In genomic region chr6:159463440-159463839, GRCh38 we compare ENCODE assay signal across 10 cellular contexts.
DNase-seq lines count a peak whose midpoint lies in the region; TF ChIP-seq lines count a peak whose summit lies in the region.
"Had no signal": no experiment of that assay in that cellular context is flagged by ENCODE, and none has a peak within 500 bp of the region (broad histone marks: within the 10 kb centered on the region; RNA-seq: fewer than 3 reads in every experiment).

No MANE protein-coding gene starts in this region.

- peaks cover 18% of the 10 kb centered on the region for H3K27me3 Mint-ChIP-seq in MCF 10A (ENCODE audit: insufficient read depth, unreplicated experiment)
- peaks cover 11% of the 10 kb centered on the region for H3K27me3 Mint-ChIP-seq in activated T-helper 1 cell treated with anti-CD3 and anti-CD28 coated beads, Interleukin-12 subunit alpha, Interleukin-12 subunit beta, Interleukin-2, Interleukin-4 antibody, amounts not matched to agents 30 ng/mL and 10 ng/mL and 1 ng/mL, durations not matched to agents 14 hours and 24 hours and 36 hours (ENCODE audit: insufficient read depth)
- H3K27me3 Mint-ChIP-seq: B cell had no signal

- H3K36me3 Mint-ChIP-seq in MCF 10A (ENCODE audit: insufficient read depth, unreplicated experiment), result no peaks in the 10 kb centered on the region
- H3K36me3 Mint-ChIP-seq in activated T-helper 1 cell treated with anti-CD3 and anti-CD28 coated beads, Interleukin-12 subunit alpha, Interleukin-12 subunit beta, Interleukin-2, Interleukin-4 antibody, amounts not matched to agents 30 ng/mL and 10 ng/mL and 1 ng/mL, durations not matched to agents 14 hours and 24 hours and 36 hours (ENCODE audit: low read depth), result no peaks in the 10 kb centered on the region
- H3K36me3 Mint-ChIP-seq: activated naive CD4-positive, alpha-beta T cell treated with anti-CD3 and anti-CD28 coated beads, Interleukin-2, amount 10 ng/mL, durations not matched to agents 7 days and 5 days had no signal

- no peaks in the 10 kb centered on the region for H3K9me3 Mint-ChIP-seq in MCF 10A (ENCODE audit: unreplicated experiment)
- no peaks in the 10 kb centered on the region for H3K9me3 Mint-ChIP-seq in activated T-helper 1 cell treated with anti-CD3 and anti-CD28 coated beads, Interleukin-12 subunit alpha, Interleukin-12 subunit beta, Interleukin-2, Interleukin-4 antibody, amounts not matched to agents 30 ng/mL and 10 ng/mL and 1 ng/mL, durations not matched to agents 14 hours and 24 hours and 36 hours
- H3K9me3 Mint-ChIP-seq: activated naive CD4-positive, alpha-beta T cell treated with anti-CD3 and anti-CD28 coated beads, Interleukin-2, amount 10 ng/mL, durations not matched to agents 7 days and 5 days had no signal

- H3K27ac Mint-ChIP-seq in MCF 10A (ENCODE audit: low read depth, unreplicated experiment), result no peak overlapping the region
- no peak overlapping the region for H3K27ac Mint-ChIP-seq in activated T-helper 1 cell treated with anti-CD3 and anti-CD28 coated beads, Interleukin-12 subunit alpha, Interleukin-12 subunit beta, Interleukin-2, Interleukin-4 antibody, amounts not matched to agents 30 ng/mL and 10 ng/mL and 1 ng/mL, durations not matched to agents 14 hours and 24 hours and 36 hours
- H3K27ac Mint-ChIP-seq: activated naive CD4-positive, alpha-beta T cell treated with anti-CD3 and anti-CD28 coated beads, Interleukin-2, amount 10 ng/mL, durations not matched to agents 7 days and 5 days; B cell had no signal

- no peak overlapping the region for H3K27ac ChIP-seq in breast epithelium
- H3K27ac ChIP-seq in OCI-LY3 (ENCODE audit: low read length), result no peak overlapping the region
- no peak overlapping the region for H3K27ac ChIP-seq in fibroblast of lung (ENCODE audit: insufficient read depth, low read length)
- no peak overlapping the region for H3K27ac ChIP-seq in thyroid gland

- TF ChIP-seq CTCF in MCF 10A (IDR thresholded peaks at IDR 0.05; ENCODE audit: unreplicated experiment) (peak; percentile 38), breast epithelium (IDR thresholded peaks at IDR 0.05) (peak in 1 of 3 donors; percentile 19), OCI-LY3 (IDR thresholded peaks at IDR 0.05; ENCODE audit: low read depth, low read length) (peak; percentile 39), fibroblast of lung (conservative IDR thresholded peaks at IDR 0.05 in 1 of 2, IDR thresholded peaks at IDR 0.05 in 1 of 2; ENCODE audit: low read depth in 1 of 2, low read length in 2 of 2) (peak; percentile 13 to 17), thyroid gland (IDR thresholded peaks at IDR 0.05) (peak in 4 of 6 experiments; percentile 22 to 55 (median 48))

- 61 to 64% methylated on average over 9 of the region's 9 CpGs for WGBS in thyroid gland, 2 donors

- CTCF ChIA-PET in MCF 10A (lab: Yijun Ruan, JAX), result interaction anchor here (0.6 to 1.7 kb wide), 8 partner anchors 16 to 470 kb away, joined by 3 to 7 read pairs (median 4); no protein-coding TSS in a partner anchor

- H3K27me3 ChIP-seq in breast epithelium, result no peaks in the 10 kb centered on the region
- H3K27me3 ChIP-seq in OCI-LY3 (ENCODE audit: low read depth, low read length), result no peaks in the 10 kb centered on the region; the same call in 1 of the 2 replicates
- no peaks in the 10 kb centered on the region for H3K27me3 ChIP-seq in fibroblast of lung (ENCODE audit: control insufficient read depth, insufficient read depth, low read length)
- no peaks in the 10 kb centered on the region for H3K27me3 ChIP-seq in thyroid gland

- TF ChIP-seq POLR2A in breast epithelium (IDR thresholded peaks at IDR 0.05) (no peak), thyroid gland (IDR thresholded peaks at IDR 0.05) (no peak)

- H4K20me1 ChIP-seq in OCI-LY3 (ENCODE audit: insufficient read depth, low read length) (no peaks in the 10 kb centered on the region), fibroblast of lung (ENCODE audit: control insufficient read depth, extremely low read depth, insufficient read depth, low read length) (no peaks in the 10 kb centered on the region)

- H3K9ac ChIP-seq in OCI-LY3 (ENCODE audit: low read length), result no peak overlapping the region
- H3K9ac ChIP-seq in fibroblast of lung (ENCODE audit: insufficient read depth, low read length), result no peak overlapping the region

- H3K9me3 ChIP-seq in breast epithelium (no peaks in the 10 kb centered on the region), OCI-LY3 (ENCODE audit: insufficient read depth, low read length) (no peaks in the 10 kb centered on the region), fibroblast of lung (ENCODE audit: control insufficient read depth, insufficient read depth, low read depth, low read length) (no peaks in the 10 kb centered on the region), thyroid gland (no peaks in the 10 kb centered on the region)

- POLR2A ChIA-PET in MCF 10A (lab: Yijun Ruan, JAX), result no interaction called here

- H3K4me3 Mint-ChIP-seq in MCF 10A (ENCODE audit: unreplicated experiment), result no peak overlapping the region
- no peak overlapping the region for H3K4me3 Mint-ChIP-seq in activated T-helper 1 cell treated with anti-CD3 and anti-CD28 coated beads, Interleukin-12 subunit alpha, Interleukin-12 subunit beta, Interleukin-2, Interleukin-4 antibody, amounts not matched to agents 30 ng/mL and 10 ng/mL and 1 ng/mL, durations not matched to agents 14 hours and 24 hours and 36 hours
- H3K4me3 Mint-ChIP-seq: activated naive CD4-positive, alpha-beta T cell treated with anti-CD3 and anti-CD28 coated beads, Interleukin-2, amount 10 ng/mL, durations not matched to agents 7 days and 5 days; B cell had no signal

- H3K4me2 ChIP-seq in OCI-LY3 (ENCODE audit: low read length) (no peak overlapping the region), fibroblast of lung (ENCODE audit: extremely low read depth, insufficient read depth, low read length) (no peak overlapping the region)

- peaks cover 6% of the 10 kb centered on the region for H3K4me1 Mint-ChIP-seq in MCF 10A (ENCODE audit: insufficient read depth, unreplicated experiment)
- no peaks in the 10 kb centered on the region for H3K4me1 Mint-ChIP-seq in activated T-helper 1 cell treated with anti-CD3 and anti-CD28 coated beads, Interleukin-12 subunit alpha, Interleukin-12 subunit beta, Interleukin-2, Interleukin-4 antibody, amounts not matched to agents 30 ng/mL and 10 ng/mL and 1 ng/mL, durations not matched to agents 14 hours and 24 hours and 36 hours (ENCODE audit: low read depth)
- H3K4me1 Mint-ChIP-seq: activated naive CD4-positive, alpha-beta T cell treated with anti-CD3 and anti-CD28 coated beads, Interleukin-2, amount 10 ng/mL, durations not matched to agents 7 days and 5 days had no signal

- no peak overlapping the region for H3K4me3 ChIP-seq in breast epithelium
- H3K4me3 ChIP-seq in OCI-LY3 (ENCODE audit: low read length), result no peak overlapping the region
- H3K4me3 ChIP-seq in fibroblast of lung (replicated peaks in 1 of 4; ENCODE audit: control extremely low read depth in 1 of 4, insufficient read depth in 1 of 4, low read depth in 3 of 4, low read length in 4 of 4), result no peak overlapping the region
- no peak overlapping the region for H3K4me3 ChIP-seq in thyroid gland (replicated peaks in 1 of 3)

- intact Hi-C loops in MCF 10A (cut with micrococcal nuclease) (loop anchor here (1.0 to 10.0 kb wide), 2 partner anchors 209 to 289 kb away; no protein-coding TSS in a partner anchor), breast epithelium (cut with DNase I; ENCODE audit: low total_unique reads) (no loop called here), thyroid gland (cut with DNase I) (loop anchor here (10.0 kb wide), 1 partner anchor 289 kb away; no protein-coding TSS in a partner anchor)
- intact Hi-C loops in activated T-helper 1 cell treated with anti-CD3 and anti-CD28 coated beads, Interleukin-12 subunit alpha, Interleukin-12 subunit beta, Interleukin-2, Interleukin-4 antibody, amounts not matched to agents 30 ng/mL and 10 ng/mL and 1 ng/mL, durations not matched to agents 14 hours and 24 hours and 36 hours (cut with micrococcal nuclease), result loop anchor here (1.0 kb wide), 1 partner anchor 289 kb away; no protein-coding TSS in a partner anchor

- BruUV-seq in MCF 10A (replicated peaks; lab: Mats Ljungman, UMichigan), result no TSS peak

- H2AFZ ChIP-seq in OCI-LY3 (ENCODE audit: low read depth, low read length), result no peak overlapping the region
- no peak overlapping the region for H2AFZ ChIP-seq in fibroblast of lung (ENCODE audit: low read length)

- H3K79me2 ChIP-seq in OCI-LY3 (ENCODE audit: low read length) (no peaks in the 10 kb centered on the region), fibroblast of lung (ENCODE audit: control insufficient read depth, insufficient read depth, low read length) (no peaks in the 10 kb centered on the region)

- no peaks in the 10 kb centered on the region for H3K36me3 ChIP-seq in breast epithelium
- H3K36me3 ChIP-seq in OCI-LY3 (replicated peaks; ENCODE audit: low read depth, low read length), result no peaks in the 10 kb centered on the region
- H3K36me3 ChIP-seq in fibroblast of lung (ENCODE audit: control insufficient read depth, insufficient read depth, low read length), result no peaks in the 10 kb centered on the region
- H3K36me3 ChIP-seq in thyroid gland, result no peaks in the 10 kb centered on the region

- no peaks in the 10 kb centered on the region for H3K4me1 ChIP-seq in breast epithelium
- H3K4me1 ChIP-seq in OCI-LY3 (ENCODE audit: low read length), result peaks cover 35% of the 10 kb centered on the region
- no peaks in the 10 kb centered on the region for H3K4me1 ChIP-seq in fibroblast of lung (ENCODE audit: control insufficient read depth, extremely low read depth, insufficient read depth, low read length)
- H3K4me1 ChIP-seq in thyroid gland, result peaks cover 5% of the 10 kb centered on the region in 2 donors

- DNase-seq in MCF 10A (ENCODE audit: unreplicated experiment) (peak; percentile 49), breast epithelium (ENCODE audit: low spot score in 2 of 2) (no peak), fibroblast of lung (ENCODE audit: low read depth in 2 of 2) (peak in 1 of 2 donors; percentile 6), thyroid gland (no peak), 8988T (no peak), NCI-H1048 (lab: John Stamatoyannopoulos, UW) (no peak)
- no peak for DNase-seq in activated T-helper 1 cell treated with anti-CD3 and anti-CD28 coated beads, Interleukin-12 subunit alpha, Interleukin-12 subunit beta, Interleukin-2, Interleukin-4 antibody, amounts not matched to agents 30 ng/mL and 10 ng/mL and 1 ng/mL, durations not matched to agents 14 hours and 24 hours and 36 hours (ENCODE audit: low spot score)
- DNase-seq: activated naive CD4-positive, alpha-beta T cell treated with anti-CD3 and anti-CD28 coated beads, Interleukin-2, amount 10 ng/mL, durations not matched to agents 7 days and 5 days had no signal
